Comparison of ENCODE assay signal across 25 cellular contexts in the genomic region with DNA sequence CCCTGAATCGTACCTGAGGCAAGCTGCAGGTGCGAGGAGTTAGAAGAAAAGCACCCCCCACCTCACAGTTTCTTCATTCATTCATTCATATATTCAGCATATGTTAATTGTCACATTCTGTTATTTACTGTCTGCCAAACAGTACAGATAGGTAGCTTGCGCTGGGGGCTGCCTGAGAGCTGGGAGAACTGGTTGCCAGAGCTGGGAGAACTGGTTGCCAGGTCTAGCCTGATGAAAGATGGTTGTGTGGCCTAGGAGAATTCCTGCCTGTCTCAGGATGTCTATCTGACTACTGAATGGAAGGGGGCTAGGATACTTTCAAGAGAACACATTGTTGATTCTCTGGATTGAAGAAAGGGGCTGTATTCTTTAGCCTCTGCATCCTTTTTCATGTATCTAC.
"Had no signal": no experiment of that assay in that cellular context is flagged by ENCODE, and none has a peak within 500 bp of the region (broad histone marks: within the 10 kb centered on the region; RNA-seq: fewer than 3 reads in every experiment).

No MANE protein-coding gene starts in this region.

- H2AFZ ChIP-seq: parathyroid adenoma had no signal

- H3K4me2 ChIP-seq: neural progenitor cell had no signal

- H3K9ac ChIP-seq: neural progenitor cell, parathyroid adenoma had no signal

- H3K27ac ChIP-seq: neural progenitor cell, ovary, parathyroid adenoma, psoas muscle, right lobe of liver, sigmoid colon, suprapubic skin, testis, tibial artery, transverse colon, upper lobe of right lung, uterus had no signal

- H3K79me2 ChIP-seq: parathyroid adenoma had no signal

- DNase-seq: natural killer cell; occipital lobe; ovary; right cardiac atrium; right lobe of liver; small intestine; stimulated activated CD4-positive, alpha-beta T cell treated with anti-CD3 and anti-CD28 coated beads, Interleukin-12 subunit alpha, Interleukin-12 subunit beta, amount 100 ng/mL, for 4 hours; stimulated activated CD4-positive, alpha-beta T cell treated with anti-CD3 and anti-CD28 coated beads, Interleukin-1b, Interleukin-23, amount 100 ng/mL, for 48 hours; stimulated activated CD4-positive, alpha-beta T cell treated with anti-CD3 and anti-CD28 coated beads, Interleukin-4, amount 100 ng/mL, for 1 hour; stimulated activated CD4-positive, alpha-beta T cell treated with anti-CD3 and anti-CD28 coated beads, Interleukin-4, amount 100 ng/mL, for 4 hours; stimulated activated CD8-positive, alpha-beta memory T cell treated with anti-CD3 and anti-CD28 coated beads, Interleukin-4, amount 100 ng/mL, for 48 hours; stimulated activated naive CD4-positive, alpha-beta T cell; stimulated activated naive CD8-positive, alpha-beta T cell treated with anti-CD3 and anti-CD28 coated beads, Interleukin-15, amount 100 ng/mL, for 72 hours; stimulated activated naive CD8-positive, alpha-beta T cell treated with anti-CD3 and anti-CD28 coated beads, Interleukin-15, Interleukin-2, amounts not matched to agents 100 U/mL and 50 U/mL, for 24 hours; substantia nigra; testis; tibial artery; transverse colon; upper lobe of right lung; uterus had no signal

- H3K9me3 ChIP-seq: ovary, psoas muscle, right lobe of liver, sigmoid colon, suprapubic skin, testis, tibial artery, upper lobe of right lung, uterus had no signal

- FAIRE-seq: small intestine had no signal

- H3K4me1 ChIP-seq: parathyroid adenoma, psoas muscle, right lobe of liver, sigmoid colon, suprapubic skin, testis, tibial artery, transverse colon, upper lobe of right lung, uterus had no signal

- H3K36me3 ChIP-seq: neural progenitor cell, ovary, right lobe of liver, sigmoid colon, suprapubic skin, tibial artery, transverse colon, upper lobe of right lung, uterus had no signal

- H3K4me3 ChIP-seq: neural progenitor cell, ovary, psoas muscle, right lobe of liver, sigmoid colon, suprapubic skin, testis, tibial artery, transverse colon, upper lobe of right lung, uterus had no signal

- H3K27me3 ChIP-seq: neural progenitor cell, ovary, right lobe of liver, testis, transverse colon, upper lobe of right lung, uterus had no signal
